In genomic region chrX:132023896-132024386, GRCh38 we compare ENCODE assay signal across 8 cellular contexts. TPM values are rescaled to one million over a fixed set of nuclear protein-coding genes. Genes with fewer than 3 reads are reported as not detected.
DNase-seq lines count a peak whose midpoint lies in the region; ATAC-seq and TF ChIP-seq lines count a peak whose summit lies in the region.

No MANE protein-coding gene starts in this region.

- H2BK5ac ChIP-seq in trophoblast cell (ENCODE audit: low read depth, low read length, poor library complexity) = peak overlapping the region; percentile 71

- no peak overlapping the region for H3K23ac ChIP-seq in trophoblast cell (ENCODE audit: low read length)

- no peaks in the 10 kb centered on the region for H3K36me3 ChIP-seq in trophoblast cell (ENCODE audit: control insufficient read depth in 1 of 2, insufficient read depth in 2 of 2, low read length in 2 of 2)

- H3K79me1 ChIP-seq in trophoblast cell (ENCODE audit: low read length) = peaks cover 11% of the 10 kb centered on the region

- peaks cover 0 to 3% of the 10 kb centered on the region in 2 experiments for H3K4me1 ChIP-seq in trophoblast cell (ENCODE audit: control insufficient read depth in 1 of 2, insufficient read depth in 2 of 2, low read length in 2 of 2)

- peak overlapping the region; percentile 55 for H4K8ac ChIP-seq in trophoblast cell (ENCODE audit: low read depth, low read length)

- H3K4ac ChIP-seq in trophoblast cell (ENCODE audit: low read depth, low read length) = peak overlapping the region; percentile 65

- peak overlapping the region; percentile 67 for H3K4me2 ChIP-seq in trophoblast cell (ENCODE audit: low read length)

- no peak overlapping the region for H2BK120ac ChIP-seq in trophoblast cell (ENCODE audit: insufficient read depth, low read length, poor library complexity)

- DNase-seq in HFF-Myc (ENCODE audit: extremely low read depth, low read depth) = no peak
- peak; percentile 76 for DNase-seq in NB4 (ENCODE audit: low read depth)
- peak; percentile 40 for DNase-seq in activated T-cell treated with anti-CD3 and anti-CD28 coated beads, Interleukin-2, amount 50 U/mL, for 4 hours
- peak in 1 of 2 donors; percentile 8 for DNase-seq in foreskin fibroblast
- peak; percentile 4 to 27 for DNase-seq in trophoblast cell
- no peak for DNase-seq in retina
- no peak for DNase-seq in NCI-H748 treated with DMSO at 0.1 percent for 48 hours (lab: John Stamatoyannopoulos, UW)

- ATAC-seq in activated T-cell treated with anti-CD3 and anti-CD28 coated beads, Interleukin-2, amount 50 U/mL, for 4 hours = peak; percentile 72 to 75

- peak overlapping the region; percentile 78 for H3K27ac ChIP-seq in trophoblast cell (ENCODE audit: low read depth, low read length)

- peak overlapping the region; percentile 90 for H3K4me3 Mint-ChIP-seq in activated T-cell treated with anti-CD3 and anti-CD28 coated beads, Interleukin-2, amount 50 U/mL, for 4 hours

- H3K27me3 Mint-ChIP-seq in activated T-cell treated with anti-CD3 and anti-CD28 coated beads, Interleukin-2, amount 50 U/mL, for 4 hours (ENCODE audit: low read depth) = no peaks in the 10 kb centered on the region

- H3K14ac ChIP-seq in trophoblast cell (ENCODE audit: low read length) = peak overlapping the region; percentile 61

- no peak overlapping the region for H2AK5ac ChIP-seq in trophoblast cell (ENCODE audit: low read length)

- WGBS in trophoblast cell (ENCODE audit: extremely low coverage, insufficient coverage, insufficient read length) = no CpG with 5 or more reads among the region's 16 CpGs

- H3K9ac ChIP-seq in trophoblast cell (ENCODE audit: low read length) = peak overlapping the region; percentile 76

- TF ChIP-seq POLR2A in GM15510 (IDR thresholded peaks at IDR 0.05; ENCODE audit: borderline replicate concordance, extremely low read depth, insufficient read length) (peak; percentile 45), NB4 (IDR thresholded peaks at IDR 0.05; ENCODE audit: extremely low read depth, insufficient read length) (peak; percentile 51)

- H3K9me3 ChIP-seq in trophoblast cell (ENCODE audit: insufficient read depth, low read depth, low read length) = no peaks in the 10 kb centered on the region

- no peaks in the 10 kb centered on the region for H3K9me3 Mint-ChIP-seq in activated T-cell treated with anti-CD3 and anti-CD28 coated beads, Interleukin-2, amount 50 U/mL, for 4 hours

- H4K12ac ChIP-seq in trophoblast cell (ENCODE audit: low read depth, low read length) = no peak overlapping the region

- H3K18ac ChIP-seq in trophoblast cell (ENCODE audit: low read length) = peak overlapping the region; percentile 68

- H3K4me3 ChIP-seq in HFF-Myc (replicated peaks; ENCODE audit: low read depth, low read length) (peak overlapping the region; percentile 63), NB4 (ENCODE audit: low read depth, low read length) (peak overlapping the region; percentile 87), foreskin fibroblast (ENCODE audit: low read depth in 1 of 2, low read length in 2 of 2) (peak overlapping the region; percentile 60 to 62), trophoblast cell (ENCODE audit: low read depth, low read length) (peak overlapping the region; percentile 86)

- H2BK12ac ChIP-seq in trophoblast cell (ENCODE audit: low read length) = no peak overlapping the region

- peaks cover 2% of the 10 kb centered on the region for H3K79me2 ChIP-seq in trophoblast cell (ENCODE audit: control insufficient read depth, insufficient read depth, low read length, poor library complexity)

- TF ChIP-seq CTCF in HFF-Myc (IDR thresholded peaks at IDR 0.05; ENCODE audit: low read depth, low read length, missing control alignments) (no peak), NB4 (IDR thresholded peaks at IDR 0.05; ENCODE audit: low read depth, low read length) (no peak), foreskin fibroblast (IDR thresholded peaks at IDR 0.05; ENCODE audit: low read depth, low read length) (no peak)

- H3K36me3 Mint-ChIP-seq in activated T-cell treated with anti-CD3 and anti-CD28 coated beads, Interleukin-2, amount 50 U/mL, for 4 hours (ENCODE audit: insufficient read depth) = peaks cover 4% of the 10 kb centered on the region

- peak overlapping the region; percentile 62 for H2AFZ ChIP-seq in trophoblast cell (ENCODE audit: insufficient read depth, low read length, poor library complexity)

- no peaks in the 10 kb centered on the region for H3K27me3 ChIP-seq in trophoblast cell (ENCODE audit: insufficient read depth, low read length)

- no peak overlapping the region for H4K91ac ChIP-seq in trophoblast cell (ENCODE audit: low read depth, low read length)

- peaks cover 33% of the 10 kb centered on the region for H3K4me1 Mint-ChIP-seq in activated T-cell treated with anti-CD3 and anti-CD28 coated beads, Interleukin-2, amount 50 U/mL, for 4 hours (ENCODE audit: low read depth)

RNA-seq across cellular contexts. Expression of gene STK26, which starts 0.8 kb away (rescaled TPM):
- total RNA-seq in activated T-cell treated with anti-CD3 and anti-CD28 coated beads, Interleukin-2, amount 50 U/mL, for 4 hours = 10 to 100 TPM; 42.7 to 51.9 (median 50.7) TPM
- polyA plus RNA-seq in trophoblast cell (2013) = 37.8 and 41.4 TPM in 2 replicates

Comparison
In these comparisons a context has a peak if more than half of its experiments do, and no peak if none do; other contexts are left out.
1. DNase-seq: peak in NB4 (single experiment), activated T-cell treated with anti-CD3 and anti-CD28 coated beads, Interleukin-2, amount 50 U/mL, for 4 hours (single experiment) and trophoblast cell (2 of 2); none in HFF-Myc (single experiment), retina (single experiment) and NCI-H748 treated with DMSO at 0.1 percent for 48 hours (single experiment).
2. Peak in every context shown above with its lines, with median percentiles within 50 percentile points of each other: H3K4me3 ChIP-seq.